In the genomic region with DNA sequence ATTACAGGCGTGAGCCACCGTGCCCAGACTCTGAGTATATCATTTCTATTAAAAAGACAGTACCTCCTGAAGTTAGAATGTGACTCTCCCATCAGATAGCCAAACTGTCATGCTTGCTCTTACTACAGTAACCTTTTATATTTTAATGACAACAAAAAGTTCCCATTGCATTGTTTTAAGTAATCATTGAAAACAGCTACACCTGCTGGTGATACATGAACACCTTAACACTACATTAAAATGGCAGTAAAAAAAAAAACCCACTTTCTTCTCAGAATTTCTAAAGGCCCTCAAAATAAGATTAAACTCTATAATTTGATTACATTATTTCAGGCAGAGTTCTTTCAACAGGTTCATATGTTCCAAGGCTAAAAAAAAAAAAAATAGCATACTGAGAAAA, we compare ENCODE assay signal across 1 cellular context.
TF ChIP-seq lines count a peak whose summit lies in the region.

No MANE protein-coding gene starts in this region.

TF ChIP-seq in IMR-90, 13 proteins besides CTCF, POLR2A, EP300 and RAD21 (continued from another document):
- no peak for TF ChIP-seq RCOR1 (IDR thresholded peaks at IDR 0.05; ENCODE audit: insufficient replicate concordance, low read length)
- no peak for TF ChIP-seq CEBPB (IDR thresholded peaks at IDR 0.05; ENCODE audit: low read depth, low read length)
- TF ChIP-seq SMC3 (IDR thresholded peaks at IDR 0.05; ENCODE audit: low read depth, low read length), result no peak
- no peak for TF ChIP-seq RFX5 (IDR thresholded peaks at IDR 0.05; ENCODE audit: low read depth, low read length)
- no peak for TF ChIP-seq NFE2L2 (IDR thresholded peaks at IDR 0.05; ENCODE audit: low read depth, low read length)
